12 cellular contexts compared by ENCODE assay signal in the genomic region with DNA sequence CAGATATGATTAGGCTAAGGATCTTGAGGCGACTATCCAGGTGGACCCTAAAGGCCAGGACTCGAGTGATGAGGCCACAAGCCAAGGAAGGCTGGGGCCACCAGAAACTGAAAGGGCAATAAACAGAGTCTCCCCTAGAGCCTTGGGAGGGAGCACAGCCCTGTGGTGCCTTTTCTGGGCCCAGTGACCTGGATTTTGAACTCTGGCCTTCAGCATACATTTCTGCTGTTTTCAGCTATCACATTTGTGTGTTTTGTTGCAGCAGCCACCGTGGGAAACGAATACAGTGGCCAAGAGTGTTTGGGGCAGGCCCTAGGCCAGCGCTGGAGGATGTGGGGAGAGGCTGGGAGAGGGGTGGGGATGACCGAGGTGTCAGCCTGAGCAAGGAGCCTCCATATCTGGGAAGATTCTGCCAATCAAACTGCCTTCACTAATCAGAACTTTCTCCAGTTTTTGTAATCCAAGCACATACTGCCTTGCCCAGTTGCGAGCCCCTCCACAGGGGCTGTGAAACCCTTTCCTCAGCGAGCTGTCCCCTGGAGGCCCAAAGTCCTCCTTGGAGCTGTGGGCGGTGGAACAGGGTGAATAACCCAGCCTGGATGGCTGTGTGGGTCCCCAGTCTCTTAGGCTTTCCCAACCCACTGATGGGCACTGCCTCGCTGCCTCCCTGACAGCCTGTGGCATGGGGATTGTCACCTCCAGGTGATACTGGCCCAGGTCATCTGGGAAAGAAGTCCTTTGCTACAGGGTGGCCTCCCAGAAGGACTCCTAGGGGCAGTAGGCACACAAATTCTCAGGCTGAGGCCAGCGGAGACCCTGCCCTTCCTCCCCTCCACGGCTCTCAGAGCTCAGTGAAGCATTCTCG. TPM values are rescaled to one million over a fixed set of nuclear protein-coding genes. Genes with fewer than 3 reads are reported as not detected.
DNase-seq lines count a peak whose midpoint lies in the region; ATAC-seq and TF ChIP-seq lines count a peak whose summit lies in the region.
"Had no signal": no experiment of that assay in that cellular context is flagged by ENCODE, and none has a peak within 500 bp of the region (broad histone marks: within the 10 kb centered on the region; RNA-seq: fewer than 3 reads in every experiment).

No MANE protein-coding gene starts in this region.

- CTCF ChIA-PET in WTC11 (lab: Charles Lee), result interaction anchor here (1.0 to 1.4 kb wide), 2 partner anchors 7 to 373 kb away, joined by 3 to 7 read pairs; no protein-coding TSS in a partner anchor

- no peak overlapping the region for H3K4me3 ChIP-seq in esophagus (ENCODE audit: low read depth in 1 of 2, low read length in 2 of 2)
- H3K4me3 ChIP-seq in uterus, result no peak overlapping the region

- 79 to 85% methylated on average over 13 of the region's 13 CpGs for WGBS in esophagus, 2 donors

- TF ChIP-seq POLR2A in uterus (IDR thresholded peaks at IDR 0.05), result no peak

- TF ChIP-seq CTCF in uterus (IDR thresholded peaks at IDR 0.05) (no peak), WTC11 (IDR thresholded peaks at IDR 0.05) (no peak)

- no peaks in the 10 kb centered on the region for H3K27me3 ChIP-seq in esophagus (ENCODE audit: control insufficient read depth in 1 of 2, insufficient read depth in 2 of 2, low read length in 2 of 2)
- no peaks in the 10 kb centered on the region for H3K27me3 ChIP-seq in uterus

- peak; percentile 42 for DNase-seq in activated effector memory CD4-positive, alpha-beta T cell treated with anti-CD3 and anti-CD28 coated beads, Interleukin-2, amount 50 U/mL, for 16 hours
- DNase-seq in activated effector memory CD4-positive, alpha-beta T cell treated with Interleukin-2 at 50 U/mL for 16 hours, result no peak
- DNase-seq in posterior vena cava (ENCODE audit: low spot score) (peak; percentile 51), uterus (peak; percentile 25), SW 1271 (lab: John Stamatoyannopoulos, UW) (no peak), WTC11 (ENCODE audit: low spot score) (no peak)
- DNase-seq: activated CD8-positive, alpha-beta memory T cell treated with anti-CD3 and anti-CD28 coated beads for 24 hours; activated naive CD8-positive, alpha-beta T cell treated with anti-CD3 and anti-CD28 coated beads, Interleukin-2, amount 50 U/mL, for 24 hours; DMS53; NCI-H446 had no signal

- no peak overlapping the region for H3K27ac Mint-ChIP-seq in WTC11
- H3K27ac Mint-ChIP-seq: activated naive CD8-positive, alpha-beta T cell treated with anti-CD3 and anti-CD28 coated beads, Interleukin-2, amount 50 U/mL, for 24 hours had no signal

- H3K27ac ChIP-seq in esophagus (ENCODE audit: low read depth in 2 of 2, low read length in 1 of 2) (peak overlapping the region; percentile 95 to 97), uterus (peak overlapping the region; percentile 88 to 98)

- POLR2A ChIA-PET in WTC11 (lab: Charles Lee), result no interaction called here

- peaks cover 11 to 52% of the 10 kb centered on the region in 2 donors for H3K4me1 ChIP-seq in esophagus (ENCODE audit: control insufficient read depth in 2 of 2, insufficient read depth in 2 of 2, low read length in 1 of 2)
- peaks cover 16 to 33% of the 10 kb centered on the region in 2 donors for H3K4me1 ChIP-seq in uterus

- ATAC-seq in HG03571 (IDR thresholded peaks at IDR 0.05; ENCODE audit: unreplicated experiment) (no peak), WTC11 (no peak)
- ATAC-seq: activated naive CD8-positive, alpha-beta T cell treated with anti-CD3 and anti-CD28 coated beads, Interleukin-2, amount 50 U/mL, for 24 hours had no signal

- H3K9me3 ChIP-seq in esophagus (ENCODE audit: control insufficient read depth in 2 of 2, insufficient read depth in 1 of 2, low read depth in 1 of 2, low read length in 1 of 2) (no peaks in the 10 kb centered on the region), uterus (no peaks in the 10 kb centered on the region)

- no peak overlapping the region for H3K4me3 Mint-ChIP-seq in WTC11
- H3K4me3 Mint-ChIP-seq: activated naive CD8-positive, alpha-beta T cell treated with anti-CD3 and anti-CD28 coated beads, Interleukin-2, amount 50 U/mL, for 24 hours had no signal

- H3K36me3 Mint-ChIP-seq in WTC11, result peaks cover 7% of the 10 kb centered on the region; the same call in 1 of the 2 replicates

- H3K36me3 ChIP-seq in esophagus (ENCODE audit: control insufficient read depth in 2 of 2, insufficient read depth in 2 of 2, low read length in 1 of 2) (no peaks in the 10 kb centered on the region), uterus (no peaks in the 10 kb centered on the region)

- H3K9me3 Mint-ChIP-seq in WTC11, result no peaks in the 10 kb centered on the region
- H3K9me3 Mint-ChIP-seq: activated naive CD8-positive, alpha-beta T cell treated with anti-CD3 and anti-CD28 coated beads, Interleukin-2, amount 50 U/mL, for 24 hours had no signal

- H3K4me1 Mint-ChIP-seq in WTC11, result peaks cover 15% of the 10 kb centered on the region

- H3K27me3 Mint-ChIP-seq in WTC11 (ENCODE audit: low read depth), result no peaks in the 10 kb centered on the region

- intact Hi-C loops in posterior vena cava (cut with DNase I) (loop anchor here in 1 of 2 donors (1.0 kb wide), 1 partner anchor 43 kb away; no protein-coding TSS in a partner anchor), uterus (cut with DNase I; ENCODE audit: low total_unique reads) (no loop called here)

TF ChIP-seq in WTC11, 78 proteins besides CTCF, POLR2A, EP300 and RAD21 (continues in another document):
- TF ChIP-seq, protein P1, sequence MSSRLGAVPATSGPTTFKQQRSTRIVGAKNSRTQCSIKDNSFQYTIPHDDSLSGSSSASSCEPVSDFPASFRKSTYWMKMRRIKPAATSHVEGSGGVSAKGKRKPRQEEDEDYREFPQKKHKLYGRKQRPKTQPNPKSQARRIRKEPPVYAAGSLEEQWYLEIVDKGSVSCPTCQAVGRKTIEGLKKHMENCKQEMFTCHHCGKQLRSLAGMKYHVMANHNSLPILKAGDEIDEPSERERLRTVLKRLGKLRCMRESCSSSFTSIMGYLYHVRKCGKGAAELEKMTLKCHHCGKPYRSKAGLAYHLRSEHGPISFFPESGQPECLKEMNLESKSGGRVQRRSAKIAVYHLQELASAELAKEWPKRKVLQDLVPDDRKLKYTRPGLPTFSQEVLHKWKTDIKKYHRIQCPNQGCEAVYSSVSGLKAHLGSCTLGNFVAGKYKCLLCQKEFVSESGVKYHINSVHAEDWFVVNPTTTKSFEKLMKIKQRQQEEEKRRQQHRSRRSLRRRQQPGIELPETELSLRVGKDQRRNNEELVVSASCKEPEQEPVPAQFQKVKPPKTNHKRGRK (CRISPR knock-in tag; IDR thresholded peaks at IDR 0.05; ENCODE audit: borderline replicate concordance), result no peak
- TF ChIP-seq, protein P2, sequence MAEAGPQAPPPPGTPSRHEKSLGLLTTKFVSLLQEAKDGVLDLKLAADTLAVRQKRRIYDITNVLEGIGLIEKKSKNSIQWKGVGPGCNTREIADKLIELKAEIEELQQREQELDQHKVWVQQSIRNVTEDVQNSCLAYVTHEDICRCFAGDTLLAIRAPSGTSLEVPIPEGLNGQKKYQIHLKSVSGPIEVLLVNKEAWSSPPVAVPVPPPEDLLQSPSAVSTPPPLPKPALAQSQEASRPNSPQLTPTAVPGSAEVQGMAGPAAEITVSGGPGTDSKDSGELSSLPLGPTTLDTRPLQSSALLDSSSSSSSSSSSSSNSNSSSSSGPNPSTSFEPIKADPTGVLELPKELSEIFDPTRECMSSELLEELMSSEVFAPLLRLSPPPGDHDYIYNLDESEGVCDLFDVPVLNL (CRISPR knock-in tag; IDR thresholded peaks at IDR 0.05; ENCODE audit: borderline replicate concordance, low read depth), result no peak
- TF ChIP-seq NR1H2 (CRISPR knock-in tag; IDR thresholded peaks at IDR 0.05) (no peak), OVOL2 (CRISPR knock-in tag; IDR thresholded peaks at IDR 0.05; ENCODE audit: borderline replicate concordance) (no peak), JUN (CRISPR knock-in tag; IDR thresholded peaks at IDR 0.05) (no peak), FOXJ3 (CRISPR knock-in tag; IDR thresholded peaks at IDR 0.05; ENCODE audit: borderline replicate concordance) (no peak), ZNF232 (CRISPR knock-in tag; IDR thresholded peaks at IDR 0.05) (no peak), ZNF671 (CRISPR knock-in tag; IDR thresholded peaks at IDR 0.05) (no peak)
- TF ChIP-seq, protein P3, sequence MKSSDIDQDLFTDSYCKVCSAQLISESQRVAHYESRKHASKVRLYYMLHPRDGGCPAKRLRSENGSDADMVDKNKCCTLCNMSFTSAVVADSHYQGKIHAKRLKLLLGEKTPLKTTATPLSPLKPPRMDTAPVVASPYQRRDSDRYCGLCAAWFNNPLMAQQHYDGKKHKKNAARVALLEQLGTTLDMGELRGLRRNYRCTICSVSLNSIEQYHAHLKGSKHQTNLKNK (CRISPR knock-in tag; IDR thresholded peaks at IDR 0.05), result no peak
- TF ChIP-seq, protein P4, sequence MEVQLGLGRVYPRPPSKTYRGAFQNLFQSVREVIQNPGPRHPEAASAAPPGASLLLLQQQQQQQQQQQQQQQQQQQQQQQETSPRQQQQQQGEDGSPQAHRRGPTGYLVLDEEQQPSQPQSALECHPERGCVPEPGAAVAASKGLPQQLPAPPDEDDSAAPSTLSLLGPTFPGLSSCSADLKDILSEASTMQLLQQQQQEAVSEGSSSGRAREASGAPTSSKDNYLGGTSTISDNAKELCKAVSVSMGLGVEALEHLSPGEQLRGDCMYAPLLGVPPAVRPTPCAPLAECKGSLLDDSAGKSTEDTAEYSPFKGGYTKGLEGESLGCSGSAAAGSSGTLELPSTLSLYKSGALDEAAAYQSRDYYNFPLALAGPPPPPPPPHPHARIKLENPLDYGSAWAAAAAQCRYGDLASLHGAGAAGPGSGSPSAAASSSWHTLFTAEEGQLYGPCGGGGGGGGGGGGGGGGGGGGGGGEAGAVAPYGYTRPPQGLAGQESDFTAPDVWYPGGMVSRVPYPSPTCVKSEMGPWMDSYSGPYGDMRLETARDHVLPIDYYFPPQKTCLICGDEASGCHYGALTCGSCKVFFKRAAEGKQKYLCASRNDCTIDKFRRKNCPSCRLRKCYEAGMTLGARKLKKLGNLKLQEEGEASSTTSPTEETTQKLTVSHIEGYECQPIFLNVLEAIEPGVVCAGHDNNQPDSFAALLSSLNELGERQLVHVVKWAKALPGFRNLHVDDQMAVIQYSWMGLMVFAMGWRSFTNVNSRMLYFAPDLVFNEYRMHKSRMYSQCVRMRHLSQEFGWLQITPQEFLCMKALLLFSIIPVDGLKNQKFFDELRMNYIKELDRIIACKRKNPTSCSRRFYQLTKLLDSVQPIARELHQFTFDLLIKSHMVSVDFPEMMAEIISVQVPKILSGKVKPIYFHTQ (CRISPR knock-in tag; IDR thresholded peaks at IDR 0.05), result no peak

RNA-seq across cellular contexts. Expression of a gene that starts 16.8 kb away (rescaled TPM):
- 10 to 100 TPM in 1 of 2 donors, 1 to 10 TPM in 1; 8.2 to 11.5 TPM for polyA plus RNA-seq in esophagus
- total RNA-seq in posterior vena cava (1 to 10 TPM; 7.7 to 9.8 TPM), uterus (100 to 1,000 TPM in 1 of 4 donors, 10 to 100 TPM in 2, 1 to 10 TPM in 1; 3.8 to 105 (median 25.6) TPM), WTC11 (2021) (31.9 to 39.2 TPM (median 39.0 TPM) in 3 replicates)

RNA-seq across cellular contexts. Expression of a gene that starts 32.6 kb away (rescaled TPM):
- 10 to 100 TPM; 27.7 to 28.3 TPM for polyA plus RNA-seq in esophagus
- total RNA-seq in posterior vena cava (10 to 100 TPM; 28.8 to 29.2 TPM), uterus (10 to 100 TPM in 3 of 4 donors, 1 to 10 TPM in 1; 3.3 to 72.8 (median 18.3) TPM), WTC11 (2021) (35.6 to 38.5 TPM (median 37.4 TPM) in 3 replicates)

RNA-seq across cellular contexts. Expression of a gene that starts 41.3 kb away (rescaled TPM):
- polyA plus RNA-seq in esophagus, result 10 to 100 TPM in 1 of 2 donors, 1 to 10 TPM in 1; 8.3 to 33.7 TPM
- total RNA-seq in posterior vena cava (100 to 1,000 TPM; 231 to 371 TPM), uterus (100 to 1,000 TPM in 2 of 4 donors, 10 to 100 TPM in 2; 81.2 to 149 (median 117) TPM), WTC11 (2021) (3.9 to 4.1 TPM (median 4.0 TPM) in 3 replicates)

Comparison
In these comparisons a context has a peak if more than half of its experiments do, and no peak if none do; other contexts are left out.
1. DNase-seq: peak in activated effector memory CD4-positive, alpha-beta T cell treated with anti-CD3 and anti-CD28 coated beads, Interleukin-2, amount 50 U/mL, for 16 hours (single experiment), posterior vena cava (single experiment) and uterus (2 of 2); none in activated effector memory CD4-positive, alpha-beta T cell treated with Interleukin-2 at 50 U/mL for 16 hours (single experiment), SW 1271 (0 of 2) and WTC11 (single experiment).
2. RNA of a gene that starts 41.3 kb away (total RNA-seq): 231 to 371 TPM in posterior vena cava and 81.2 to 149 TPM in uterus; 3.9 to 4.1 TPM in WTC11; every median in the first group is over 10 times any median in the second.